Comparison of ENCODE assay signal across 23 cellular contexts in genomic region chr2:157004789-157005188, GRCh38.
"Had no signal": no experiment of that assay in that cellular context is flagged by ENCODE, and none has a peak within 500 bp of the region (broad histone marks: within the 10 kb centered on the region; RNA-seq: fewer than 3 reads in every experiment).

No MANE protein-coding gene starts in this region.

- H3K9me3 ChIP-seq: colonic mucosa, esophagus muscularis mucosa, esophagus squamous epithelium, gastrocnemius medialis, gastroesophageal sphincter had no signal

- H3K36me3 ChIP-seq: colonic mucosa, esophagus muscularis mucosa, esophagus squamous epithelium, gastrocnemius medialis, gastroesophageal sphincter, heart left ventricle, heart right ventricle had no signal

- H3K4me3 ChIP-seq: colonic mucosa, coronary artery, dorsolateral prefrontal cortex, esophagus muscularis mucosa, esophagus squamous epithelium, gastrocnemius medialis, gastroesophageal sphincter, heart left ventricle, heart right ventricle had no signal

- DNase-seq: colonic mucosa; cortex of kidney; dermis blood vessel endothelial cell; dorsolateral prefrontal cortex; effector CD4-positive, alpha-beta T cell; effector CD8-positive, alpha-beta T cell; effector memory CD4-positive, alpha-beta T cell; effector memory CD8-positive, alpha-beta T cell; endodermal cell; erythroblast; esophagus squamous epithelium; foreskin fibroblast; foreskin keratinocyte; foreskin melanocyte; gastrocnemius medialis; glutamatergic neuron; head of caudate nucleus; heart left ventricle; heart right ventricle had no signal

- H3K27me3 ChIP-seq: colonic mucosa, dorsolateral prefrontal cortex, esophagus muscularis mucosa, esophagus squamous epithelium, gastrocnemius medialis, gastroesophageal sphincter, heart left ventricle, heart right ventricle had no signal

- H3K27ac ChIP-seq: colonic mucosa, coronary artery, dorsolateral prefrontal cortex, epithelial cell of prostate, esophagus muscularis mucosa, esophagus squamous epithelium, foreskin keratinocyte, gastrocnemius medialis, gastroesophageal sphincter, heart left ventricle, heart right ventricle had no signal
